ENCODE assay signal across 1 cellular context in genomic region chr6:135814043-135814442, GRCh38.
A peak's percentile ranks its signal among the peaks of the same experiment; 100 is the strongest.
TF ChIP-seq lines count a peak whose summit lies in the region.

No MANE protein-coding gene starts in this region.

TF ChIP-seq in liver, 16 proteins besides CTCF, POLR2A, EP300 and RAD21 (continued from another document):
- TF ChIP-seq ZBTB33 (IDR thresholded peaks at IDR 0.05) (peak; percentile 37), HNF4G (IDR thresholded peaks at IDR 0.05) (peak; percentile 96), HNF4A (conservative IDR thresholded peaks at IDR 0.05) (peak; percentile 96 to 98), FOXA2 (IDR thresholded peaks at IDR 0.05) (no peak), NR2F2 (IDR thresholded peaks at IDR 0.05) (no peak), SP1 (IDR thresholded peaks at IDR 0.05) (peak; percentile 94), FOXA1 (IDR thresholded peaks at IDR 0.05) (no peak), JUND (IDR thresholded peaks at IDR 0.05) (peak; percentile 70 to 81), GABPA (IDR thresholded peaks at IDR 0.05 in 1 of 2, conservative IDR thresholded peaks at IDR 0.05 in 1 of 2) (no peak), TAF1 (conservative IDR thresholded peaks at IDR 0.05) (no peak), RXRA (IDR thresholded peaks at IDR 0.05) (peak; percentile 53 to 59), YY1 (IDR thresholded peaks at IDR 0.05) (peak; percentile 71), EGR1 (IDR thresholded peaks at IDR 0.05; ENCODE audit: low read depth in 2 of 2) (no peak), ATF3 (IDR thresholded peaks at IDR 0.05) (no peak)
- TF ChIP-seq, protein P1, sequence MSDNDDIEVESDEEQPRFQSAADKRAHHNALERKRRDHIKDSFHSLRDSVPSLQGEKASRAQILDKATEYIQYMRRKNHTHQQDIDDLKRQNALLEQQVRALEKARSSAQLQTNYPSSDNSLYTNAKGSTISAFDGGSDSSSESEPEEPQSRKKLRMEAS (IDR thresholded peaks at IDR 0.05), result peak; percentile 66
